ENCODE assay signal across 10 cellular contexts in genomic region chr1:41003127-41003639, GRCh38. TPM values are rescaled to one million over a fixed set of nuclear protein-coding genes. Genes with fewer than 3 reads are reported as not detected.
A peak's percentile ranks its signal among the peaks of the same experiment; 100 is the strongest.
DNase-seq lines count a peak whose midpoint lies in the region; ATAC-seq and TF ChIP-seq lines count a peak whose summit lies in the region.
"Had no signal": no experiment of that assay in that cellular context is flagged by ENCODE, and none has a peak within 500 bp of the region (broad histone marks: within the 10 kb centered on the region; RNA-seq: fewer than 3 reads in every experiment).

No MANE protein-coding gene starts in this region.

- H3K4me3 Mint-ChIP-seq in activated naive CD4-positive, alpha-beta T cell treated with anti-CD3 and anti-CD28 coated beads, Interleukin-2, amount 50 U/mL, for 24 hours: peak overlapping the region; percentile 16
- no peak overlapping the region for H3K4me3 Mint-ChIP-seq in Caco-2 (ENCODE audit: unreplicated experiment)
- H3K4me3 Mint-ChIP-seq: mesothelial cell of epicardium had no signal

- H3K36me3 Mint-ChIP-seq in activated naive CD4-positive, alpha-beta T cell treated with anti-CD3 and anti-CD28 coated beads, Interleukin-2, amount 50 U/mL, for 24 hours: peaks cover 27% of the 10 kb centered on the region
- H3K36me3 Mint-ChIP-seq in Caco-2 (ENCODE audit: insufficient read depth, unreplicated experiment): peaks cover 92% of the 10 kb centered on the region

- DNase-seq in activated naive CD4-positive, alpha-beta T cell treated with anti-CD3 and anti-CD28 coated beads, Interleukin-2, amount 50 U/mL, for 16 hours: no peak
- DNase-seq in SK-N-MC (ENCODE audit: low read depth, low spot score) (no peak), esophagus squamous epithelium (lab: John Stamatoyannopoulos, UW) (no peak), thoracic aorta (ENCODE audit: low spot score) (no peak), Caco-2 (no peak), HuH-7.5 (ENCODE audit: low spot score) (no peak)
- DNase-seq in activated CD8-positive, alpha-beta memory T cell treated with anti-CD3 and anti-CD28 coated beads, Interleukin-2, amount 50 U/mL, for 48 hours: no peak

- peaks cover 97% of the 10 kb centered on the region for H3K36me3 ChIP-seq in SK-N-MC (ENCODE audit: insufficient read depth, low read length)
- peaks cover 4 to 91% (median 31%) of the 10 kb centered on the region in 3 donors for H3K36me3 ChIP-seq in esophagus squamous epithelium
- peaks cover 75% of the 10 kb centered on the region for H3K36me3 ChIP-seq in thoracic aorta
- H3K36me3 ChIP-seq in Caco-2 (ENCODE audit: control insufficient read depth, insufficient read depth, low read length): no peaks in the 10 kb centered on the region

- no peaks in the 10 kb centered on the region for H3K9me3 Mint-ChIP-seq in activated naive CD4-positive, alpha-beta T cell treated with anti-CD3 and anti-CD28 coated beads, Interleukin-2, amount 50 U/mL, for 24 hours
- H3K9me3 Mint-ChIP-seq in Caco-2 (ENCODE audit: unreplicated experiment): no peaks in the 10 kb centered on the region
- H3K9me3 Mint-ChIP-seq: mesothelial cell of epicardium had no signal

- H3K4me1 Mint-ChIP-seq in activated naive CD4-positive, alpha-beta T cell treated with anti-CD3 and anti-CD28 coated beads, Interleukin-2, amount 50 U/mL, for 24 hours: peaks cover 22% of the 10 kb centered on the region
- H3K4me1 Mint-ChIP-seq in Caco-2 (ENCODE audit: low read depth, unreplicated experiment): no peaks in the 10 kb centered on the region
- H3K4me1 Mint-ChIP-seq: mesothelial cell of epicardium had no signal

- WGBS in esophagus squamous epithelium, 2 donors: 78 to 81% methylated on average over 9 of the region's 9 CpGs

- H3K27ac ChIP-seq in SK-N-MC (peak overlapping the region; percentile 78), esophagus squamous epithelium (peak overlapping the region; percentile 1 to 61 (median 52)), thoracic aorta (peak overlapping the region; percentile 42 to 47)

- TF ChIP-seq POLR2A in esophagus squamous epithelium (IDR thresholded peaks at IDR 0.05): no peak

- no peaks in the 10 kb centered on the region for H3K27me3 Mint-ChIP-seq in activated naive CD4-positive, alpha-beta T cell treated with anti-CD3 and anti-CD28 coated beads, Interleukin-2, amount 50 U/mL, for 24 hours
- no peaks in the 10 kb centered on the region for H3K27me3 Mint-ChIP-seq in Caco-2 (ENCODE audit: insufficient read depth, unreplicated experiment)

- BruUV-seq in Caco-2 (replicated peaks; lab: Mats Ljungman, UMichigan): no TSS peak

- no peak for ATAC-seq in thoracic aorta (ENCODE audit: insufficient number of reproducible peaks, low FRiP score, low read depth)

- H3K27me3 ChIP-seq in esophagus squamous epithelium: no peaks in the 10 kb centered on the region
- H3K27me3 ChIP-seq in thoracic aorta (replicated peaks; ENCODE audit: insufficient read depth): no peaks in the 10 kb centered on the region
- H3K27me3 ChIP-seq in Caco-2 (replicated peaks; ENCODE audit: control insufficient read depth, insufficient read depth, low read length): no peaks in the 10 kb centered on the region

- H3K4me3 ChIP-seq in SK-N-MC (no peak overlapping the region), esophagus squamous epithelium (no peak overlapping the region), thoracic aorta (no peak overlapping the region), Caco-2 (ENCODE audit: low read depth, low read length) (no peak overlapping the region)

- H3K9me3 ChIP-seq in SK-N-MC (ENCODE audit: low read depth, low read length) (no peaks in the 10 kb centered on the region), esophagus squamous epithelium (no peaks in the 10 kb centered on the region), thoracic aorta (no peaks in the 10 kb centered on the region), Caco-2 (no peaks in the 10 kb centered on the region)

- no peak overlapping the region for H3K27ac Mint-ChIP-seq in activated naive CD4-positive, alpha-beta T cell treated with anti-CD3 and anti-CD28 coated beads, Interleukin-2, amount 50 U/mL, for 24 hours
- no peak overlapping the region for H3K27ac Mint-ChIP-seq in Caco-2 (ENCODE audit: unreplicated experiment)
- H3K27ac Mint-ChIP-seq: mesothelial cell of epicardium had no signal

- H3K4me1 ChIP-seq in esophagus squamous epithelium (peaks cover 8 to 47% (median 14%) of the 10 kb centered on the region in 3 donors), thoracic aorta (ENCODE audit: control insufficient read depth in 1 of 2, low read depth in 2 of 2) (peaks cover 11 to 24% of the 10 kb centered on the region in 2 donors), Caco-2 (no peaks in the 10 kb centered on the region)

- intact Hi-C loops in esophagus squamous epithelium (cut with DNase I) (no loop called here), Caco-2 (cut with micrococcal nuclease; ENCODE audit: unreplicated experiment) (no loop called here)

- POLR2A ChIA-PET in Caco-2 (lab: Charles Lee): no interaction called here

- CTCF ChIA-PET in Caco-2 (lab: Charles Lee): no interaction called here

- no peak for TF ChIP-seq CTCF in esophagus squamous epithelium (IDR thresholded peaks at IDR 0.05)
- TF ChIP-seq CTCF in thoracic aorta (IDR thresholded peaks at IDR 0.05): no peak
- no peak for TF ChIP-seq CTCF in Caco-2 (IDR thresholded peaks at IDR 0.05; ENCODE audit: insufficient read depth in 1 of 2, low read depth in 1 of 2, low read length in 1 of 2, severe bottlenecking in 1 of 2, unreplicated experiment in 1 of 2)

- no peak overlapping the region for H3K9ac ChIP-seq in SK-N-MC (ENCODE audit: insufficient read length)

RNA-seq across cellular contexts. Expression of gene SLFNL1, which starts 18.3 kb away (rescaled TPM):
- under 1 TPM in 2 of 4 donors, not detected in 2; 0.49 to 0.76 TPM for total RNA-seq in esophagus squamous epithelium
- total RNA-seq in thoracic aorta: 1 to 10 TPM in 1 of 2 donors, under 1 TPM in 1; 0.68 to 1.3 TPM
- 0.09 and 0.18 TPM in 2 replicates for total RNA-seq in Caco-2 (2022)
- total RNA-seq: H1 had no signal

RNA-seq across cellular contexts. Expression of gene CTPS1, which starts 23.7 kb away (rescaled TPM):
- total RNA-seq in esophagus squamous epithelium: 10 to 100 TPM; 14.6 to 42.8 (median 23.7) TPM
- 10 to 100 TPM; 79.2 to 84.4 TPM for total RNA-seq in thoracic aorta
- total RNA-seq in Caco-2 (2022): 63.1 and 63.7 TPM in 2 replicates
